1 cellular context compared by ENCODE assay signal in the genomic region with DNA sequence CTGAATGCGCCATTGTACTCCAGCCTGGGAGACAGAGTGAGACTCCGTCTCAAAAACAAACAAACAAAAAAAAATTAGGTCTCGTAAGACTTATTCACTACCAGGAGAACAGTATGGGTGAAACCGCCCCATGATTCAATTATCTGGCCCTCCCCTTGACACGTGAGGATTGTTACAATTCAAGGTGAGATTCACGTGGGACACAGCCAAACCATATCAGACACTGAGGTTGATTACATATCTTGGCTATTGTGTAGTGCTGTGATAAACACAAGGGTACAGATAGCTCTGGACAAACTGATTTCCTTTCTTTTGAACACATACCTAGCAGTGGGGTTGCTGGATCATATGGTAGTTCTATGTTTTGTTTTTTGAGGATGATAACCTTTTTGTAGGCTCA.
TF ChIP-seq lines count a peak whose summit lies in the region.

No MANE protein-coding gene starts in this region.

TF ChIP-seq in WTC11, 78 proteins besides CTCF, POLR2A, EP300 and RAD21 (continued from another document):
- TF ChIP-seq, protein P1, sequence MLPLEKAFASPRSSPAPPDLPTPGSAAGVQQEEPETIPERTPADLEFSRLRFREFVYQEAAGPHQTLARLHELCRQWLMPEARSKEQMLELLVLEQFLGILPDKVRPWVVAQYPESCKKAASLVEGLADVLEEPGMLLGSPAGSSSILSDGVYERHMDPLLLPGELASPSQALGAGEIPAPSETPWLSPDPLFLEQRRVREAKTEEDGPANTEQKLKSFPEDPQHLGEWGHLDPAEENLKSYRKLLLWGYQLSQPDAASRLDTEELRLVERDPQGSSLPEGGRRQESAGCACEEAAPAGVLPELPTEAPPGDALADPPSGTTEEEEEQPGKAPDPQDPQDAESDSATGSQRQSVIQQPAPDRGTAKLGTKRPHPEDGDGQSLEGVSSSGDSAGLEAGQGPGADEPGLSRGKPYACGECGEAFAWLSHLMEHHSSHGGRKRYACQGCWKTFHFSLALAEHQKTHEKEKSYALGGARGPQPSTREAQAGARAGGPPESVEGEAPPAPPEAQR (CRISPR knock-in tag; IDR thresholded peaks at IDR 0.05), result no peak
- TF ChIP-seq ZNF138 (CRISPR knock-in tag; conservative IDR thresholded peaks at IDR 0.05), result no peak
- TF ChIP-seq GRHL2 (CRISPR knock-in tag; IDR thresholded peaks at IDR 0.05; ENCODE audit: insufficient replicate concordance, severe bottlenecking), result no peak
- no peak for TF ChIP-seq ZNF396 (CRISPR knock-in tag; IDR thresholded peaks at IDR 0.05; ENCODE audit: borderline replicate concordance)
- TF ChIP-seq GTF2I (CRISPR knock-in tag; conservative IDR thresholded peaks at IDR 0.05), result no peak
- TF ChIP-seq ELF4 (CRISPR knock-in tag; IDR thresholded peaks at IDR 0.05; ENCODE audit: low read depth), result no peak
- TF ChIP-seq ZNF671 (CRISPR knock-in tag; IDR thresholded peaks at IDR 0.05), result no peak
- TF ChIP-seq, protein P2, sequence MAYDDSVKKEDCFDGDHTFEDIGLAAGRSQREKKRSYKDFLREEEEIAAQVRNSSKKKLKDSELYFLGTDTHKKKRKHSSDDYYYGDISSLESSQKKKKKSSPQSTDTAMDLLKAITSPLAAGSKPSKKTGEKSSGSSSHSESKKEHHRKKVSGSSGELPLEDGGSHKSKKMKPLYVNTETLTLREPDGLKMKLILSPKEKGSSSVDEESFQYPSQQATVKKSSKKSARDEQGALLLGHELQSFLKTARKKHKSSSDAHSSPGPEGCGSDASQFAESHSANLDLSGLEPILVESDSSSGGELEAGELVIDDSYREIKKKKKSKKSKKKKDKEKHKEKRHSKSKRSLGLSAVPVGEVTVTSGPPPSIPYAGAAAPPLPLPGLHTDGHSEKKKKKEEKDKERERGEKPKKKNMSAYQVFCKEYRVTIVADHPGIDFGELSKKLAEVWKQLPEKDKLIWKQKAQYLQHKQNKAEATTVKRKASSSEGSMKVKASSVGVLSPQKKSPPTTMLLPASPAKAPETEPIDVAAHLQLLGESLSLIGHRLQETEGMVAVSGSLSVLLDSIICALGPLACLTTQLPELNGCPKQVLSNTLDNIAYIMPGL (CRISPR knock-in tag; IDR thresholded peaks at IDR 0.05), result no peak
- TF ChIP-seq, protein P3, sequence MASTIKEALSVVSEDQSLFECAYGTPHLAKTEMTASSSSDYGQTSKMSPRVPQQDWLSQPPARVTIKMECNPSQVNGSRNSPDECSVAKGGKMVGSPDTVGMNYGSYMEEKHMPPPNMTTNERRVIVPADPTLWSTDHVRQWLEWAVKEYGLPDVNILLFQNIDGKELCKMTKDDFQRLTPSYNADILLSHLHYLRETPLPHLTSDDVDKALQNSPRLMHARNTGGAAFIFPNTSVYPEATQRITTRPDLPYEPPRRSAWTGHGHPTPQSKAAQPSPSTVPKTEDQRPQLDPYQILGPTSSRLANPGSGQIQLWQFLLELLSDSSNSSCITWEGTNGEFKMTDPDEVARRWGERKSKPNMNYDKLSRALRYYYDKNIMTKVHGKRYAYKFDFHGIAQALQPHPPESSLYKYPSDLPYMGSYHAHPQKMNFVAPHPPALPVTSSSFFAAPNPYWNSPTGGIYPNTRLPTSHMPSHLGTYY (CRISPR knock-in tag; IDR thresholded peaks at IDR 0.05), result no peak
